ENCODE assay signal across 14 cellular contexts in the genomic region with DNA sequence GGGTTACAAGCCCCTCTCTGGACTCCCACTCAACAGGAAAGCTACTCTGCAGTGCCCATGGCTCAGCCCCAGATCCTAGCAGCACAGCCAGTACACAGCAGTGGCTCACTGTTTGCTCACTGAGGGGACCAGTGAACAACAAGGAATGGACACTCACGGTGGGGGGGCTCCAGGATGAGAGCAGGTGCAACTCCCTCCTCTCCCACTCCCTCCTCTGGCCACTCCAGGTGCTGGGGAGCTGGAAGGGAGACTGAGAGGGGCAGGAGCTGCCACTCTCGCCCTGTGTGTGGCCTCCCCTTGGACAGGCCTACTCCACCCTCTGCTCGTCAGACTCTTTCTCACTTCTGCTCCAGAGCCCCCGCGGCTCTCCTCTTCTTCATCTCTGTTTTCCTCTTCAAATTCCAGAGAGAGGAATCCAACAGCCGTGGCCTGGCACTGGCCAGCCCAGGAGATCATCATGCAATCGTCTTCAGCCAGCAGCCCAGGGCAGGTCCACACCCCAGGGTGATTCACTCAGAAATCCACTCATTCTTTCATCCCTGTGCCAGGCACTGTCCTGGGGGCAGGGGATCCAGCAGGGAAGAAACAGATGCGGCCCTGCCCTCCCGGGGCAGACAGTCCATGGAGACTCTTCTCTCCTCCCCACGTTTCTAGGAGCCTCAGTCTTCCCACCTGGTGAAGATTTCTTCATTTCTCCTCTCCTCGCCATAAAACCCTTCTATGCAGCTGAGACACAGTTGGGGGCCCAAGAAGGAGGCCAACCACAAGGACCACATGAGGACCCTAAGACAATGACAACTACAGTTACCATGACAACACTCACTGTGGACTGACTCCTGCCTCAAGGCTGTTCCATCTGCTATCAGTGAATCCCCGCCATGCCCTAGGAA. TPM values are rescaled to one million over a fixed set of nuclear protein-coding genes. Genes with fewer than 3 reads are reported as not detected.
A peak's percentile ranks its signal among the peaks of the same experiment; 100 is the strongest.
DNase-seq lines count a peak whose midpoint lies in the region; ATAC-seq, FAIRE-seq and TF ChIP-seq lines count a peak whose summit lies in the region.
"Had no signal": no experiment of that assay in that cellular context is flagged by ENCODE, and none has a peak within 500 bp of the region (broad histone marks: within the 10 kb centered on the region; RNA-seq: fewer than 3 reads in every experiment).

No MANE protein-coding gene starts in this region.

- H3K9ac ChIP-seq in HepG2 (ENCODE audit: insufficient read depth, low read depth, low read length) (no peak overlapping the region), smooth muscle cell (ENCODE audit: low read depth) (no peak overlapping the region)

- H3K9me3 ChIP-seq in HepG2 (ENCODE audit: low read length) (no peaks in the 10 kb centered on the region), smooth muscle cell (replicated peaks; ENCODE audit: low read depth) (no peaks in the 10 kb centered on the region), esophagus muscularis mucosa (no peaks in the 10 kb centered on the region)
- H3K9me3 ChIP-seq: ascending aorta, Peyer's patch had no signal

- H2AFZ ChIP-seq in HepG2 (ENCODE audit: low read length), result no peak overlapping the region
- no peak overlapping the region for H2AFZ ChIP-seq in smooth muscle cell (ENCODE audit: low read depth)

- H3K79me2 ChIP-seq in HepG2 (ENCODE audit: insufficient read depth, low read length) (no peaks in the 10 kb centered on the region), smooth muscle cell (ENCODE audit: low read depth) (no peaks in the 10 kb centered on the region)

- H3K36me3 Mint-ChIP-seq in activated T-cell treated with anti-CD3 and anti-CD28 coated beads, Interleukin-2, amount 50 U/mL, for 4 hours (ENCODE audit: insufficient read depth), result no peaks in the 10 kb centered on the region
- H3K36me3 Mint-ChIP-seq: CD4-positive, CD25-positive, alpha-beta regulatory T cell had no signal

- DNase-seq in AG20443 (ENCODE audit: low spot score) (peak; percentile 91), HS-27A (ENCODE audit: low read depth) (peak; percentile 34), astrocyte of the hippocampus (ENCODE audit: low read depth, low spot score) (peak; percentile 39), HepG2 (ENCODE audit: low spot score) (no peak), smooth muscle cell (lab: John Stamatoyannopoulos, UW; ENCODE audit: unreplicated experiment) (no peak), esophagus muscularis mucosa (ENCODE audit: extremely low spot score) (no peak), GDM1 (lab: John Stamatoyannopoulos, UW) (no peak)
- DNase-seq in activated T-cell treated with anti-CD3 and anti-CD28 coated beads, Interleukin-2, amount 50 U/mL, for 4 hours, result no peak
- DNase-seq: activated CD8-positive, alpha-beta memory T cell treated with anti-CD3 and anti-CD28 coated beads, Interleukin-2, amount 50 U/mL, for 48 hours; CD4-positive, CD25-positive, alpha-beta regulatory T cell; Peyer's patch had no signal

- H3K4me3 Mint-ChIP-seq in activated T-cell treated with anti-CD3 and anti-CD28 coated beads, Interleukin-2, amount 50 U/mL, for 4 hours, result no peak overlapping the region
- H3K4me3 Mint-ChIP-seq: CD4-positive, CD25-positive, alpha-beta regulatory T cell had no signal

- H3K4me1 ChIP-seq in HepG2 (ENCODE audit: insufficient read depth, low read length) (peaks cover 20% of the 10 kb centered on the region), smooth muscle cell (ENCODE audit: low read depth) (no peaks in the 10 kb centered on the region), esophagus muscularis mucosa (peaks cover 3 to 13% (median 10%) of the 10 kb centered on the region in 4 donors)
- H3K4me1 ChIP-seq: ascending aorta, Peyer's patch had no signal

- no peak for FAIRE-seq in HepG2 (lab: Jason Lieb, UNC)
- FAIRE-seq: islet of Langerhans had no signal

- H3K36me3 ChIP-seq in HepG2 (replicated peaks in 1 of 2; ENCODE audit: control insufficient read depth in 1 of 2, insufficient read depth in 2 of 2, low read length in 2 of 2) (no peaks in the 10 kb centered on the region), smooth muscle cell (ENCODE audit: low read depth) (no peaks in the 10 kb centered on the region), esophagus muscularis mucosa (no peaks in the 10 kb centered on the region)
- H3K36me3 ChIP-seq: ascending aorta, Peyer's patch had no signal

- TF ChIP-seq CTCF in HepG2 (CRISPR knock-in tag; IDR thresholded peaks at IDR 0.05) (no peak), smooth muscle cell (IDR thresholded peaks at IDR 0.05; ENCODE audit: borderline replicate concordance, insufficient read depth, poor library complexity, severe bottlenecking) (no peak), esophagus muscularis mucosa (IDR thresholded peaks at IDR 0.05) (no peak)

- peak; percentile 20 for ATAC-seq in HepG2
- no peak for ATAC-seq in activated T-cell treated with anti-CD3 and anti-CD28 coated beads, Interleukin-2, amount 50 U/mL, for 4 hours

- TF ChIP-seq POLR2A in HepG2 (IDR thresholded peaks at IDR 0.05; ENCODE audit: insufficient read depth in 1 of 2, low read depth in 2 of 2, low read length in 2 of 2) (no peak), esophagus muscularis mucosa (IDR thresholded peaks at IDR 0.05; ENCODE audit: low read depth) (no peak)

- no peaks in the 10 kb centered on the region for H3F3A ChIP-seq in smooth muscle cell (ENCODE audit: low read depth)

- H3K4me2 ChIP-seq in HepG2 (ENCODE audit: low read depth, low read length) (no peak overlapping the region), smooth muscle cell (no peak overlapping the region)

- WGBS in HepG2 (ENCODE audit: low lambda C conversion rate), result 26% methylated on average over 12 of the region's 12 CpGs
- WGBS in smooth muscle cell (ENCODE audit: low lambda C conversion rate), result 80% methylated on average over 12 of the region's 12 CpGs
- WGBS in esophagus muscularis mucosa, result 79% methylated on average over 11 of the region's 12 CpGs

- in situ Hi-C loops in HepG2 (cut with HindIII; ENCODE audit: extremely low pct_ligation_motif_present, low pct_unique_long_range_greater_than_20kb), result no loop called here

- no peak for TF ChIP-seq RAD21 in HepG2 (CRISPR knock-in tag; IDR thresholded peaks at IDR 0.05)

- no peaks in the 10 kb centered on the region for H3K4me1 Mint-ChIP-seq in activated T-cell treated with anti-CD3 and anti-CD28 coated beads, Interleukin-2, amount 50 U/mL, for 4 hours (ENCODE audit: low read depth)

- no TSS peak for BruUV-seq in HepG2 (replicated peaks; lab: Mats Ljungman, UMichigan)

- H3K27me3 Mint-ChIP-seq in activated T-cell treated with anti-CD3 and anti-CD28 coated beads, Interleukin-2, amount 50 U/mL, for 4 hours (ENCODE audit: low read depth), result peaks cover 4% of the 10 kb centered on the region

- peaks cover 0 to 23% of the 10 kb centered on the region in 2 experiments; a peak in 2 of 5 replicates for H3K27me3 ChIP-seq in HepG2 (ENCODE audit: control insufficient read depth in 1 of 2, insufficient read depth in 2 of 2, low read length in 2 of 2)
- no peaks in the 10 kb centered on the region for H3K27me3 ChIP-seq in smooth muscle cell (ENCODE audit: low read depth)
- H3K27me3 ChIP-seq in esophagus muscularis mucosa, result peaks cover 0 to 27% (median 0%) of the 10 kb centered on the region in 4 donors
- H3K27me3 ChIP-seq: ascending aorta, Peyer's patch had no signal

- TF ChIP-seq EP300 in HepG2 (IDR thresholded peaks at IDR 0.05; ENCODE audit: low read depth in 2 of 2, low read length in 2 of 2) (no peak), HepG2 (CRISPR knock-in tag; IDR thresholded peaks at IDR 0.05; ENCODE audit: borderline replicate concordance) (no peak), esophagus muscularis mucosa (IDR thresholded peaks at IDR 0.05) (no peak)

- intact Hi-C loops in HepG2 (cut with micrococcal nuclease; ENCODE audit: unreplicated experiment) (no loop called here), esophagus muscularis mucosa (cut with DNase I) (no loop called here)

- CTCF ChIA-PET in HepG2 (lab: Yijun Ruan, JAX; ENCODE audit: low intra/inter-chr PET ratio, low total read pairs), result no interaction called here

- H3K4me3 ChIP-seq in HepG2 (replicated peaks in 1 of 3; ENCODE audit: insufficient read depth in 1 of 3, low read depth in 2 of 3, low read length in 3 of 3) (no peak overlapping the region), smooth muscle cell (no peak overlapping the region), esophagus muscularis mucosa (no peak overlapping the region)
- H3K4me3 ChIP-seq: ascending aorta, Peyer's patch had no signal

- no peak overlapping the region for H3K27ac ChIP-seq in HepG2 (ENCODE audit: extremely low read length, insufficient read depth, low read length)
- H3K27ac ChIP-seq in smooth muscle cell (ENCODE audit: low read depth), result no peak overlapping the region
- H3K27ac ChIP-seq in esophagus muscularis mucosa (replicated peaks in 1 of 4), result no peak overlapping the region
- H3K27ac ChIP-seq: ascending aorta, epithelial cell of prostate, Peyer's patch had no signal

- H4K20me1 ChIP-seq in HepG2 (ENCODE audit: insufficient read depth, low read length) (no peaks in the 10 kb centered on the region), smooth muscle cell (ENCODE audit: low read depth) (no peaks in the 10 kb centered on the region)

- POLR2A ChIA-PET in HepG2 (lab: Yijun Ruan, JAX), result interaction anchor here (1.0 kb wide), 1 partner anchor 31 kb away, joined by 4 read pairs; a partner anchor contains a TSS

- no peaks in the 10 kb centered on the region for H3K9me3 Mint-ChIP-seq in activated T-cell treated with anti-CD3 and anti-CD28 coated beads, Interleukin-2, amount 50 U/mL, for 4 hours

RNA-seq across cellular contexts. Expression of a gene that starts 30.7 kb away (rescaled TPM):
- total RNA-seq in HepG2 (2016; rRNA removed; fragmentation: Illumina TruSeq; extraction: Trizol), result 87.4 and 103 TPM in 2 replicates
- total RNA-seq in HepG2 (2016; cell fraction: cytosol; rRNA removed; fragmentation: Illumina TruSeq; extraction: Trizol; ENCODE audit: low read depth), result 20.4 and 23.7 TPM in 2 replicates
- 90.5 and 106 TPM in 2 replicates for total RNA-seq in HepG2 (2016; cell fraction: insoluble cytoplasmic fraction; rRNA removed; fragmentation: Illumina TruSeq; extraction: Trizol)
- total RNA-seq in HepG2 (2016; cell fraction: membrane; rRNA removed; fragmentation: Illumina TruSeq; extraction: Trizol), result 20.9 and 22.6 TPM in 2 replicates
- 54.6 and 63.8 TPM in 2 replicates for total RNA-seq in HepG2 (2016; cell fraction: nucleus; rRNA removed; fragmentation: Illumina TruSeq; extraction: Trizol)
- 62.3 and 73.1 TPM in 2 replicates for polyA plus RNA-seq in HepG2 (2011; rRNA removed)
- 55.6 and 61.8 TPM in 2 replicates for polyA plus RNA-seq in HepG2 (2011; cell fraction: cytosol; rRNA removed)
- 43.8 and 64.6 TPM in 2 replicates for polyA plus RNA-seq in HepG2 (2011; cell fraction: nucleus; rRNA removed)
- 38.8 and 48.5 TPM in 2 replicates for polyA plus RNA-seq in HepG2 (2012)
- polyA plus RNA-seq in HepG2 (2016; cell fraction: cytosol; fragmentation: Illumina TruSeq; extraction: Trizol; ENCODE audit: low read depth), result 8.6 and 8.9 TPM in 2 replicates
- 99.6 and 104 TPM in 2 replicates for polyA plus RNA-seq in HepG2 (2016; cell fraction: insoluble cytoplasmic fraction; fragmentation: Illumina TruSeq; extraction: Trizol; ENCODE audit: low read depth)
- polyA plus RNA-seq in HepG2 (2016; cell fraction: membrane; fragmentation: Illumina TruSeq; extraction: Trizol; ENCODE audit: low read depth), result 10.4 and 12.5 TPM in 2 replicates
- polyA plus RNA-seq in HepG2 (2016; cell fraction: nucleus; fragmentation: Illumina TruSeq; extraction: Trizol; ENCODE audit: insufficient read depth, low read depth), result 91.7 and 107 TPM in 2 replicates
- polyA minus RNA-seq in HepG2 (2011; rRNA and poly(A)+ RNA removed; ENCODE audit: low replicate concordance), result 62.6 and 62.7 TPM in 2 replicates
- 32.8 and 51.6 TPM in 2 replicates for polyA minus RNA-seq in HepG2 (2011; cell fraction: cytosol; rRNA and poly(A)+ RNA removed)
- polyA minus RNA-seq in HepG2 (2011; cell fraction: nucleus; rRNA and poly(A)+ RNA removed), result 30.4 and 37.3 TPM in 2 replicates
- 10 to 100 TPM; 60.6 to 77.5 (median 65.3) TPM for total RNA-seq in activated T-cell treated with anti-CD3 and anti-CD28 coated beads, Interleukin-2, amount 50 U/mL, for 4 hours
- 89.9 and 96.1 TPM in 2 replicates for total RNA-seq in smooth muscle cell
- 55.1 and 61.6 TPM in 2 replicates for polyA plus RNA-seq in smooth muscle cell
- total RNA-seq in esophagus muscularis mucosa, result 10 to 100 TPM; 12.5 to 31.2 (median 23.5) TPM

Comparison
In these comparisons a context has a peak if more than half of its experiments do, and no peak if none do; other contexts are left out.
1. DNase-seq: peak in AG20443 (single experiment), HS-27A (single experiment) and astrocyte of the hippocampus (single experiment); none in HepG2 (single experiment), activated T-cell treated with anti-CD3 and anti-CD28 coated beads, Interleukin-2, amount 50 U/mL, for 4 hours (single experiment), smooth muscle cell (single experiment), esophagus muscularis mucosa (single experiment) and GDM1 (single experiment).